In genomic region chr4:139152249-139152648, GRCh38 we compare ENCODE assay signal across 20 cellular contexts. TPM values are rescaled to one million over a fixed set of nuclear protein-coding genes. Genes with fewer than 3 reads are reported as not detected.
DNase-seq lines count a peak whose midpoint lies in the region; ATAC-seq, FAIRE-seq and TF ChIP-seq lines count a peak whose summit lies in the region.
"Had no signal": no experiment of that assay in that cellular context is flagged by ENCODE, and none has a peak within 500 bp of the region (broad histone marks: within the 10 kb centered on the region; RNA-seq: fewer than 3 reads in every experiment).

No MANE protein-coding gene starts in this region.

- H3K9ac ChIP-seq in HUES48 (ENCODE audit: low read depth, low read length) (no peak overlapping the region), H1 (replicated peaks in 1 of 4; ENCODE audit: extremely low read depth in 1 of 4, low read depth in 3 of 4, low read length in 3 of 4) (no peak overlapping the region), smooth muscle cell (ENCODE audit: low read depth) (no peak overlapping the region)

- H3K4me2 ChIP-seq in GM23338 (no peak overlapping the region), H1 (ENCODE audit: insufficient read depth in 1 of 2, low read depth in 2 of 2, low read length in 2 of 2) (no peak overlapping the region), smooth muscle cell (no peak overlapping the region)

- H3K27me3 ChIP-seq in GM23338 (ENCODE audit: insufficient read depth) (no peaks in the 10 kb centered on the region), HUES48 (ENCODE audit: control insufficient read depth, insufficient read depth, low read length) (no peaks in the 10 kb centered on the region), H1 (replicated peaks in 1 of 4; ENCODE audit: control insufficient read depth in 3 of 4, extremely low read depth in 1 of 4, insufficient read depth in 3 of 4, low read length in 3 of 4) (no peaks in the 10 kb centered on the region), smooth muscle cell (ENCODE audit: low read depth) (no peaks in the 10 kb centered on the region)
- H3K27me3 ChIP-seq: BE2C had no signal

- no peaks in the 10 kb centered on the region for H3K27me3 Mint-ChIP-seq in GM23338 (ENCODE audit: insufficient read depth, low read depth, poor library complexity)
- H3K27me3 Mint-ChIP-seq: IgD-negative memory B cell had no signal

- H3K4ac ChIP-seq in H1 (replicated peaks; ENCODE audit: insufficient read length, low read depth, low read length): no peak overlapping the region

- H3K56ac ChIP-seq in H1 (replicated peaks; ENCODE audit: insufficient read length, low read depth, low read length): no peak overlapping the region

- no peak overlapping the region for H2BK5ac ChIP-seq in H1 (ENCODE audit: low read depth, low read length)

- H2BK12ac ChIP-seq in H1 (ENCODE audit: low read depth, low read length): 0 out of 2 replicates have a peak overlapping the region, but pooled peaks have one; percentile 35

- CTCF ChIA-PET in H1 (lab: Charles Lee; ENCODE audit: partially characterized antibody): interaction anchor here (0.8 kb wide), 2 partner anchors 24 to 54 kb away, joined by 3 to 4 read pairs; no protein-coding TSS in a partner anchor

- H2BK15ac ChIP-seq in H1 (ENCODE audit: low read length): no peak overlapping the region

- DNase-seq in GM23338 (ENCODE audit: low spot score) (no peak), NCI-H526 treated with DMSO at 0.1 percent for 48 hours (lab: John Stamatoyannopoulos, UW) (peak; percentile 38), H1 (ENCODE audit: low read depth in 1 of 2, low spot score in 2 of 2) (no peak), AML-193 (lab: John Stamatoyannopoulos, UW) (no peak), smooth muscle cell (lab: John Stamatoyannopoulos, UW; ENCODE audit: unreplicated experiment) (no peak)
- DNase-seq: BE2C; C1 segment of cervical spinal cord; CD4-positive, CD25-positive, alpha-beta regulatory T cell; CD8-positive, alpha-beta memory T cell; COR-L47; DMS 273 treated with DMSO at 0.1 percent for 48 hours; HFFc6; Kasumi-1; KG1 had no signal

- H3K23ac ChIP-seq in H1 (ENCODE audit: insufficient read length): no peak overlapping the region

- H3K79me1 ChIP-seq in H1 (ENCODE audit: low read depth, low read length): no peaks in the 10 kb centered on the region

- H2BK20ac ChIP-seq in H1 (ENCODE audit: low read length): no peak overlapping the region

- no peaks in the 10 kb centered on the region for H3K9me3 Mint-ChIP-seq in GM23338
- H3K9me3 Mint-ChIP-seq: CD8-positive, alpha-beta memory T cell; HFFc6; IgD-negative memory B cell had no signal

- H2AK5ac ChIP-seq in H1 (ENCODE audit: low read depth, low read length): no peak overlapping the region

- H3K4me1 ChIP-seq in GM23338 (ENCODE audit: insufficient read depth) (peaks cover 23% of the 10 kb centered on the region), HUES48 (ENCODE audit: control insufficient read depth, insufficient read depth, low read length) (peaks cover 39% of the 10 kb centered on the region), H1 (replicated peaks in 1 of 4; ENCODE audit: control insufficient read depth in 3 of 4, insufficient read depth in 4 of 4, low read length in 3 of 4) (peaks cover 5 to 15% (median 9%) of the 10 kb centered on the region in 4 experiments), smooth muscle cell (ENCODE audit: low read depth) (no peaks in the 10 kb centered on the region)
- H3K4me1 ChIP-seq: BE2C had no signal

- no peak overlapping the region for H4K91ac ChIP-seq in H1 (replicated peaks; ENCODE audit: insufficient read length, low read length)

- H3K4me3 Mint-ChIP-seq in GM23338: no peak overlapping the region
- H3K4me3 Mint-ChIP-seq: CD4-positive, CD25-positive, alpha-beta regulatory T cell; CD8-positive, alpha-beta memory T cell; HFFc6; IgD-negative memory B cell had no signal

- H3K27ac ChIP-seq in GM23338 (ENCODE audit: low read depth): peak overlapping the region; percentile 41
- H3K27ac ChIP-seq in HUES48 (ENCODE audit: low read depth, low read length): peak overlapping the region; percentile 95
- H3K27ac ChIP-seq in H1 (ENCODE audit: low read depth, low read length): no peak overlapping the region
- no peak overlapping the region for H3K27ac ChIP-seq in smooth muscle cell (ENCODE audit: low read depth)

- TF ChIP-seq POLR2A in H1 (IDR thresholded peaks at IDR 0.05; ENCODE audit: control extremely low read depth in 1 of 2, low read depth in 2 of 2, low read length in 2 of 2): no peak

- H2AFZ ChIP-seq in GM23338: no peak overlapping the region
- no peak overlapping the region for H2AFZ ChIP-seq in H1 (ENCODE audit: low read length)
- H2AFZ ChIP-seq in smooth muscle cell (ENCODE audit: low read depth): no peak overlapping the region

- no peak overlapping the region for H3K27ac Mint-ChIP-seq in GM23338
- H3K27ac Mint-ChIP-seq: CD4-positive, CD25-positive, alpha-beta regulatory T cell; CD8-positive, alpha-beta memory T cell; HFFc6; IgD-negative memory B cell had no signal

- TF ChIP-seq CTCF in GM23338 (conservative IDR thresholded peaks at IDR 0.05; ENCODE audit: low read depth in 2 of 2) (no peak), H1 (IDR thresholded peaks at IDR 0.05; ENCODE audit: control extremely low read depth in 1 of 3, insufficient read depth in 1 of 3, low read depth in 1 of 3, low read length in 3 of 3) (no peak), smooth muscle cell (IDR thresholded peaks at IDR 0.05; ENCODE audit: borderline replicate concordance, insufficient read depth, poor library complexity, severe bottlenecking) (no peak)

- TF ChIP-seq RAD21 in H1 (IDR thresholded peaks at IDR 0.05 in 1 of 2, conservative IDR thresholded peaks at IDR 0.05 in 1 of 2; ENCODE audit: low read depth in 2 of 2, low read length in 2 of 2): no peak

- 91% methylated on average over 2 of the region's 2 CpGs; no CpG with 5 or more reads in 1 of the 2 experiments for WGBS in H1 (ENCODE audit: extremely low coverage in 1 of 2, insufficient coverage in 1 of 2, insufficient read length in 1 of 2, insufficient replicate concordance in 2 of 2, low coverage in 1 of 2, low lambda C conversion rate in 2 of 2, missing lambda C conversion rate in 1 of 2), 2 experiments
- 94% methylated on average over 2 of the region's 2 CpGs for WGBS in smooth muscle cell (ENCODE audit: low lambda C conversion rate)

- H4K5ac ChIP-seq in H1 (ENCODE audit: insufficient read length, low read depth, low read length): peak overlapping the region; percentile 90

- no peaks in the 10 kb centered on the region; the same call in 1 of the 2 replicates for H3K23me2 ChIP-seq in H1 (ENCODE audit: low read depth, low read length)

- H3K9me3 ChIP-seq in HUES48 (ENCODE audit: control insufficient read depth, insufficient read depth, low read length) (no peaks in the 10 kb centered on the region), H1 (ENCODE audit: insufficient read depth in 2 of 2, low read depth in 1 of 2, low read length in 1 of 2) (no peaks in the 10 kb centered on the region), smooth muscle cell (replicated peaks; ENCODE audit: low read depth) (no peaks in the 10 kb centered on the region)
- H3K9me3 ChIP-seq: BE2C, HAP-1 had no signal

- POLR2A ChIA-PET in H1 (lab: Charles Lee; ENCODE audit: partially characterized antibody): interaction anchor here (0.5 to 3.8 kb wide), 2 partner anchors 25 to 31 kb away, joined by 3 to 44 read pairs; partner anchors contain the start of gene ELF2

- no peak overlapping the region for H3K4me3 ChIP-seq in GM23338
- H3K4me3 ChIP-seq in HUES48 (ENCODE audit: low read depth, low read length): no peak overlapping the region
- H3K4me3 ChIP-seq in H1 (ENCODE audit: extremely low read depth in 1 of 4, insufficient read depth in 2 of 4, low read depth in 3 of 4, low read length in 4 of 4): no peak overlapping the region
- H3K4me3 ChIP-seq in smooth muscle cell: no peak overlapping the region
- H3K4me3 ChIP-seq: HAP-1 had no signal

- no peak overlapping the region for H2BK120ac ChIP-seq in H1 (replicated peaks; ENCODE audit: low read depth, low read length)

- peaks cover under 1% of the 10 kb centered on the region; the same call in 2 of the 3 replicates for H3K36me3 Mint-ChIP-seq in GM23338 (ENCODE audit: low read depth)
- H3K36me3 Mint-ChIP-seq: CD4-positive, CD25-positive, alpha-beta regulatory T cell had no signal

- TF ChIP-seq EP300 in H1 (IDR thresholded peaks at IDR 0.05; ENCODE audit: borderline replicate concordance in 1 of 2, low read depth in 2 of 2, low read length in 2 of 2): no peak

- H3K79me2 ChIP-seq in GM23338 (replicated peaks; ENCODE audit: insufficient read depth): peaks cover 74% of the 10 kb centered on the region
- H3K79me2 ChIP-seq in H1 (ENCODE audit: control insufficient read depth in 1 of 2, insufficient read depth in 2 of 2, low read length in 2 of 2): peaks cover 0 to 76% of the 10 kb centered on the region in 2 experiments; a peak in 3 of 4 replicates
- peaks cover 42% of the 10 kb centered on the region for H3K79me2 ChIP-seq in smooth muscle cell (ENCODE audit: low read depth)

- ATAC-seq in GM23338 (no peak), GM19035 (IDR thresholded peaks at IDR 0.05; ENCODE audit: unreplicated experiment) (no peak), HG02852 (IDR thresholded peaks at IDR 0.05; ENCODE audit: unreplicated experiment) (no peak)

- H4K8ac ChIP-seq in H1 (ENCODE audit: extremely low read depth, insufficient read depth, low read length): no peak overlapping the region

- H3K9me2 ChIP-seq in GM23338 (ENCODE audit: insufficient read depth): no peaks in the 10 kb centered on the region

- no peak overlapping the region for H3K14ac ChIP-seq in H1 (ENCODE audit: insufficient read length)

- no peak for FAIRE-seq in H1 (lab: Jason Lieb, UNC)
- FAIRE-seq: GM12892 had no signal

- H3K36me3 ChIP-seq in GM23338 (ENCODE audit: insufficient read depth): no peaks in the 10 kb centered on the region
- H3K36me3 ChIP-seq in HUES48 (ENCODE audit: control insufficient read depth, insufficient read depth, low read length): no peaks in the 10 kb centered on the region
- no peaks in the 10 kb centered on the region for H3K36me3 ChIP-seq in H1 (ENCODE audit: control insufficient read depth in 2 of 4, insufficient read depth in 4 of 4, low read length in 3 of 4)
- H3K36me3 ChIP-seq in smooth muscle cell (ENCODE audit: low read depth): no peaks in the 10 kb centered on the region
- H3K36me3 ChIP-seq: BE2C, HAP-1 had no signal

- peaks cover 36% of the 10 kb centered on the region for H3K4me1 Mint-ChIP-seq in GM23338

- H3K18ac ChIP-seq in H1 (ENCODE audit: extremely low read depth, low read length): peak overlapping the region; percentile 15; the same call in 1 of the 2 replicates

- H3F3A ChIP-seq in GM23338 (replicated peaks; ENCODE audit: low read depth): no peaks in the 10 kb centered on the region; the same call in 1 of the 2 replicates
- H3F3A ChIP-seq in smooth muscle cell (ENCODE audit: low read depth): no peaks in the 10 kb centered on the region

- H4K20me1 ChIP-seq in GM23338 (replicated peaks; ENCODE audit: insufficient read depth): no peaks in the 10 kb centered on the region
- H4K20me1 ChIP-seq in H1 (replicated peaks in 1 of 2; ENCODE audit: control insufficient read depth in 1 of 2, insufficient read depth in 2 of 2, low read length in 2 of 2): no peaks in the 10 kb centered on the region
- peaks cover 35% of the 10 kb centered on the region for H4K20me1 ChIP-seq in smooth muscle cell (ENCODE audit: low read depth)

RNA-seq across cellular contexts. Expression of gene ELF2, which starts 24.8 kb away (rescaled TPM):
- 35.2 and 48.8 TPM in 2 replicates for total RNA-seq in GM23338 (2014; rRNA removed; shearing (Covaris generic))
- polyA plus RNA-seq in GM23338 (2016; fragmentation: Nextera tagmentation; extraction: Ambion mirVana) (33.2 and 38.2 TPM in 2 replicates), H1 (2011; rRNA removed) (12.2 and 21.1 TPM in 2 replicates), smooth muscle cell (24.2 and 26.1 TPM in 2 replicates)
- 44.3 and 45.6 TPM in 2 replicates for total RNA-seq in H1 (2021; fragmentation: NEBNext Ultra II Directional; extraction: Animal tissue kit (Norgen Biotek cat#: 25700))
- polyA plus RNA-seq in H1 (2011; cell fraction: cytosol; rRNA removed): 24.7 TPM
- polyA plus RNA-seq in H1 (2011; cell fraction: nucleus; rRNA removed): 30.5 TPM
- polyA plus RNA-seq in H1 (2012, experiment 1 of 2): 26.0 to 31.4 TPM (median 27.7 TPM) in 4 replicates
- polyA plus RNA-seq in H1 (2012, experiment 2 of 2): 2.5 TPM
- 26.0 TPM for polyA plus RNA-seq in H1 (2013, experiment 1 of 2)
- polyA plus RNA-seq in H1 (2013, experiment 2 of 2): 23.3 TPM
- 54.2 and 78.1 TPM in 2 replicates for polyA minus RNA-seq in H1 (2011; rRNA and poly(A)+ RNA removed)
- polyA minus RNA-seq in H1 (2011; cell fraction: cytosol; rRNA and poly(A)+ RNA removed): 28.9 TPM
- polyA minus RNA-seq in H1 (2011; cell fraction: nucleus; rRNA and poly(A)+ RNA removed): 70.3 TPM
- total RNA-seq in smooth muscle cell: 37.2 and 39.8 TPM in 2 replicates

Comparison
In these comparisons a context has a peak if more than half of its experiments do, and no peak if none do; other contexts are left out.
1. H3K27ac ChIP-seq: peak in GM23338 (single experiment) and HUES48 (single experiment); none in H1 (single experiment) and smooth muscle cell (single experiment).